In the genomic region with DNA sequence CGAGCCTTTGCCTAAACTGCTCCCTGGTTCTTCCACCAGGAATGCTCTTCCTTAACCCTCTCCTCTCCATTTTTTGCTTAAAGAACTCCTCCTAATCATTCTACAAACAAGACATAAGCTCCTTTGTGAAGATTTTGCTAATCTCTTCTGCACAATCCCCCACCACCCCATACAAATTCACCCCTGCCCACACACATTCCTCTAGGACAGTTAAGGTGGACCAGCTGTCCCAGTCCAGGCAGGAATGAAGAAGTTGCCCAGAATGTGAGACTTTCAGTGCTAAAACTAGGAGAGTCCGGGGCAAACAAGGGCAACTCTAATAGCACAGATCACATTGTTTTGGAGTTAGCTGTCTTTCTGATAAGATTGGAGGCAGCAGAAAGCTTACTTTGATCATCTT, we compare ENCODE assay signal across 27 cellular contexts. TPM values are rescaled to one million over a fixed set of nuclear protein-coding genes. Genes with fewer than 3 reads are reported as not detected.
A peak's percentile ranks its signal among the peaks of the same experiment; 100 is the strongest.
DNase-seq lines count a peak whose midpoint lies in the region; ATAC-seq, FAIRE-seq and TF ChIP-seq lines count a peak whose summit lies in the region.
"Had no signal": no experiment of that assay in that cellular context is flagged by ENCODE, and none has a peak within 500 bp of the region (broad histone marks: within the 10 kb centered on the region; RNA-seq: fewer than 3 reads in every experiment).

No MANE protein-coding gene starts in this region.

- peak overlapping the region; percentile 22 for H3K4me3 Mint-ChIP-seq in nephron progenitor cell
- H3K4me3 Mint-ChIP-seq: CD4-positive, alpha-beta memory T cell; GM23338 had no signal

- H3K79me2 ChIP-seq in H1 (ENCODE audit: control insufficient read depth in 1 of 2, insufficient read depth in 2 of 2, low read length in 2 of 2), result no peaks in the 10 kb centered on the region

- no peaks in the 10 kb centered on the region for H4K20me1 ChIP-seq in H1 (replicated peaks in 1 of 2; ENCODE audit: control insufficient read depth in 1 of 2, insufficient read depth in 2 of 2, low read length in 2 of 2)
- H4K20me1 ChIP-seq: BLaER1 treated with 17β-estradiol and CSF1 and Interleukin-3, amounts not matched to agents 10 nM and 100 nM had no signal

- TF ChIP-seq POLR2A in H1 (IDR thresholded peaks at IDR 0.05; ENCODE audit: control extremely low read depth in 1 of 2, low read depth in 2 of 2, low read length in 2 of 2), result no peak

- no peaks in the 10 kb centered on the region for H3K9me3 ChIP-seq in H1 (ENCODE audit: insufficient read depth in 2 of 2, low read depth in 1 of 2, low read length in 1 of 2)
- H3K9me3 ChIP-seq: A549; BLaER1 treated with 17β-estradiol and CSF1 and Interleukin-3, amounts not matched to agents 10 nM and 100 nM; SJSA1 had no signal

- H3K9ac ChIP-seq in H1 (replicated peaks in 1 of 4; ENCODE audit: extremely low read depth in 1 of 4, low read depth in 3 of 4, low read length in 3 of 4), result no peak overlapping the region
- H3K9ac ChIP-seq: BLaER1 treated with 17β-estradiol and CSF1 and Interleukin-3, amounts not matched to agents 10 nM and 100 nM had no signal

- POLR2A ChIA-PET in H1 (lab: Charles Lee; ENCODE audit: partially characterized antibody), result interaction anchor here (0.9 to 1.4 kb wide), 2 partner anchors 9 to 18 kb away, joined by 3 to 5 read pairs; no protein-coding TSS in a partner anchor

- H2AK5ac ChIP-seq in H1 (ENCODE audit: low read depth, low read length), result no peak overlapping the region

- H3K4me3 ChIP-seq in H1 (ENCODE audit: extremely low read depth in 1 of 4, insufficient read depth in 2 of 4, low read depth in 3 of 4, low read length in 4 of 4), result no peak overlapping the region
- H3K4me3 ChIP-seq: A549; BLaER1 treated with 17β-estradiol and CSF1 and Interleukin-3, amounts not matched to agents 10 nM and 100 nM; GM23338; K562; PC-9; SJSA1 had no signal

- H2BK20ac ChIP-seq in H1 (ENCODE audit: low read length), result no peak overlapping the region

- H3K23ac ChIP-seq in H1 (ENCODE audit: insufficient read length), result no peak overlapping the region

- no peak overlapping the region for H3K27ac Mint-ChIP-seq in nephron progenitor cell
- H3K27ac Mint-ChIP-seq: CD4-positive, alpha-beta memory T cell; GM23338 had no signal

- H2BK12ac ChIP-seq in H1 (ENCODE audit: low read depth, low read length), result no peak overlapping the region

- ATAC-seq in GM21825 (IDR thresholded peaks at IDR 0.05; ENCODE audit: unreplicated experiment), result no peak
- ATAC-seq: A549, GM23338, K562, Right ventricle myocardium inferior had no signal

- no peaks in the 10 kb centered on the region; the same call in 1 of the 2 replicates for H3K23me2 ChIP-seq in H1 (ENCODE audit: low read depth, low read length)

- TF ChIP-seq CTCF in H1 (IDR thresholded peaks at IDR 0.05; ENCODE audit: control extremely low read depth in 1 of 3, insufficient read depth in 1 of 3, low read depth in 1 of 3, low read length in 3 of 3), result no peak
- no peak for TF ChIP-seq CTCF in nephron progenitor cell (IDR thresholded peaks at IDR 0.05)

- peak overlapping the region; percentile 15 for H2BK120ac ChIP-seq in H1 (replicated peaks; ENCODE audit: low read depth, low read length)

- no peak for TF ChIP-seq EP300 in H1 (IDR thresholded peaks at IDR 0.05; ENCODE audit: borderline replicate concordance in 1 of 2, low read depth in 2 of 2, low read length in 2 of 2)

- H3K79me1 ChIP-seq in H1 (ENCODE audit: low read depth, low read length), result no peaks in the 10 kb centered on the region

- peak; percentile 90 for DNase-seq in NCI-H82 (lab: John Stamatoyannopoulos, UW)
- no peak for DNase-seq in H1 (ENCODE audit: low read depth in 1 of 2, low spot score in 2 of 2)
- DNase-seq in nephron progenitor cell, result no peak
- no peak for DNase-seq in activated T-cell treated with anti-CD3 and anti-CD28 coated beads for 4 hours
- no peak for DNase-seq in GM19239 (ENCODE audit: insufficient read length, low spot score)
- DNase-seq in anterior cingulate cortex (lab: John Stamatoyannopoulos, UW), result no peak
- DNase-seq: AML-193; CD4-positive, alpha-beta memory T cell; DMS153; DND-41; HCEC 1CT; Kasumi-1; NCI-H1092 treated with DMSO at 0.1 percent for 48 hours; NCI-H1436; NCI-H187; NCI-H524 treated with DMSO at 0.1 percent for 48 hours; NCI-H774; PC-9 had no signal

- H3K27me3 ChIP-seq in H1 (replicated peaks in 1 of 4; ENCODE audit: control insufficient read depth in 3 of 4, extremely low read depth in 1 of 4, insufficient read depth in 3 of 4, low read length in 3 of 4), result peaks cover 0 to 5% (median 1%) of the 10 kb centered on the region in 4 experiments; a peak in 3 of 7 replicates
- H3K27me3 ChIP-seq: BLaER1 treated with 17β-estradiol and CSF1 and Interleukin-3, amounts not matched to agents 10 nM and 100 nM had no signal

- H4K91ac ChIP-seq in H1 (replicated peaks; ENCODE audit: insufficient read length, low read length), result no peak overlapping the region

- no peak overlapping the region for H2AFZ ChIP-seq in H1 (ENCODE audit: low read length)
- H2AFZ ChIP-seq: GM23338, PC-9 had no signal

- no peaks in the 10 kb centered on the region for H3K9me3 Mint-ChIP-seq in nephron progenitor cell
- H3K9me3 Mint-ChIP-seq: GM23338 had no signal

- no peak overlapping the region for H4K5ac ChIP-seq in H1 (ENCODE audit: insufficient read length, low read depth, low read length)

- no peak overlapping the region for H3K56ac ChIP-seq in H1 (replicated peaks; ENCODE audit: insufficient read length, low read depth, low read length)

- FAIRE-seq in H1 (lab: Jason Lieb, UNC) (no peak), GM19239 (lab: Jason Lieb, UNC) (no peak)
- FAIRE-seq: GM12892, HTR-8/SVneo, K562 had no signal

- H3K36me3 ChIP-seq in H1 (ENCODE audit: control insufficient read depth in 2 of 4, insufficient read depth in 4 of 4, low read length in 3 of 4), result no peaks in the 10 kb centered on the region
- H3K36me3 ChIP-seq: BLaER1 treated with 17β-estradiol and CSF1 and Interleukin-3, amounts not matched to agents 10 nM and 100 nM; SJSA1 had no signal

- TF ChIP-seq RAD21 in H1 (IDR thresholded peaks at IDR 0.05 in 1 of 2, conservative IDR thresholded peaks at IDR 0.05 in 1 of 2; ENCODE audit: low read depth in 2 of 2, low read length in 2 of 2), result no peak

- WGBS in H1 (ENCODE audit: extremely low coverage in 1 of 2, insufficient coverage in 1 of 2, insufficient read length in 1 of 2, insufficient replicate concordance in 2 of 2, low coverage in 1 of 2, low lambda C conversion rate in 2 of 2, missing lambda C conversion rate in 1 of 2), 2 experiments, result 80 to 100% methylated on average over 1 to 2 of the region's 2 CpGs

- no peak overlapping the region for H3K14ac ChIP-seq in H1 (ENCODE audit: insufficient read length)

- H4K8ac ChIP-seq in H1 (ENCODE audit: extremely low read depth, insufficient read depth, low read length), result no peak overlapping the region

- no peak overlapping the region for H3K18ac ChIP-seq in H1 (ENCODE audit: extremely low read depth, low read length)

- no peak overlapping the region for H3K4ac ChIP-seq in H1 (replicated peaks; ENCODE audit: insufficient read length, low read depth, low read length)

- H2BK15ac ChIP-seq in H1 (ENCODE audit: low read length), result no peak overlapping the region

- H3K4me1 ChIP-seq in H1 (replicated peaks in 1 of 4; ENCODE audit: control insufficient read depth in 3 of 4, insufficient read depth in 4 of 4, low read length in 3 of 4), result peaks cover 6 to 12% (median 8%) of the 10 kb centered on the region in 4 experiments
- H3K4me1 ChIP-seq: SJSA1 had no signal

- no peak overlapping the region for H2BK5ac ChIP-seq in H1 (ENCODE audit: low read depth, low read length)

- H3K4me2 ChIP-seq in H1 (ENCODE audit: insufficient read depth in 1 of 2, low read depth in 2 of 2, low read length in 2 of 2), result no peak overlapping the region
- H3K4me2 ChIP-seq: A549; BLaER1 treated with 17β-estradiol and CSF1 and Interleukin-3, amounts not matched to agents 10 nM and 100 nM; GM23338; PC-9 had no signal

- no peak overlapping the region for H3K27ac ChIP-seq in H1 (ENCODE audit: low read depth, low read length)
- H3K27ac ChIP-seq: A549; BLaER1 treated with 17β-estradiol and CSF1 and Interleukin-3, amounts not matched to agents 10 nM and 100 nM; PC-9; SJSA1 had no signal

- peaks cover 90% of the 10 kb centered on the region for H3K4me1 Mint-ChIP-seq in nephron progenitor cell
- H3K4me1 Mint-ChIP-seq: CD4-positive, alpha-beta memory T cell had no signal

- CTCF ChIA-PET in H1 (lab: Charles Lee; ENCODE audit: partially characterized antibody), result interaction anchor here (0.8 to 2.5 kb wide), 6 partner anchors 13 to 148 kb away, joined by 3 to 9 read pairs (median 4); partner anchors contain the start of gene FAM174B

- no peaks in the 10 kb centered on the region for H3K27me3 Mint-ChIP-seq in nephron progenitor cell (ENCODE audit: low read depth, poor library complexity)

- H3K36me3 Mint-ChIP-seq in nephron progenitor cell (ENCODE audit: low read depth), result no peaks in the 10 kb centered on the region
- H3K36me3 Mint-ChIP-seq: CD4-positive, alpha-beta memory T cell had no signal

TF ChIP-seq in H1, 55 proteins besides CTCF, POLR2A, EP300 and RAD21 (continues in another document):
- TF ChIP-seq TAF7 (optimal IDR thresholded peaks at IDR 0.05; ENCODE audit: borderline replicate concordance, low read depth, low read length) (no peak), CREB1 (IDR thresholded peaks at IDR 0.05) (no peak), JUN (IDR thresholded peaks at IDR 0.05; ENCODE audit: low read depth, low read length) (no peak), JUND (IDR thresholded peaks at IDR 0.05; ENCODE audit: low read length) (no peak), MAFK (IDR thresholded peaks at IDR 0.05; ENCODE audit: low read depth, low read length) (no peak), ZNF274 (IDR thresholded peaks at IDR 0.05; ENCODE audit: borderline replicate concordance, extremely low read depth, low read length) (no peak), SAP30 (IDR thresholded peaks at IDR 0.05; ENCODE audit: insufficient read depth, insufficient replicate concordance, low read length) (no peak), EZH2 (IDR thresholded peaks at IDR 0.05; ENCODE audit: low read depth, low read length, severe bottlenecking) (no peak), TCF12 (IDR thresholded peaks at IDR 0.05; ENCODE audit: low read depth, low read length) (no peak), TBP (IDR thresholded peaks at IDR 0.05; ENCODE audit: low read depth, low read length) (no peak), SP2 (IDR thresholded peaks at IDR 0.05; ENCODE audit: low read length) (no peak), CHD2 (IDR thresholded peaks at IDR 0.05; ENCODE audit: low read length) (no peak), NRF1 (IDR thresholded peaks at IDR 0.05; ENCODE audit: low read depth, low read length) (no peak)

RNA-seq across cellular contexts. Expression of gene FAM174B, which starts 13.9 kb away (rescaled TPM):
- 35.2 and 35.3 TPM in 2 replicates for total RNA-seq in H1 (2021; fragmentation: NEBNext Ultra II Directional; extraction: Animal tissue kit (Norgen Biotek cat#: 25700))
- polyA plus RNA-seq in H1 (2011; rRNA removed), result 9.3 and 10.1 TPM in 2 replicates
- polyA plus RNA-seq in H1 (2011; cell fraction: cytosol; rRNA removed), result 9.7 TPM
- polyA plus RNA-seq in H1 (2011; cell fraction: nucleus; rRNA removed), result 13.4 TPM
- polyA plus RNA-seq in H1 (2012, experiment 1 of 2), result 21.5 to 31.3 TPM (median 28.3 TPM) in 4 replicates
- 15.9 TPM for polyA plus RNA-seq in H1 (2012, experiment 2 of 2)
- 20.3 TPM for polyA plus RNA-seq in H1 (2013, experiment 1 of 2)
- 27.1 TPM for polyA plus RNA-seq in H1 (2013, experiment 2 of 2)
- polyA minus RNA-seq in H1 (2011; rRNA and poly(A)+ RNA removed), result 24.5 and 32.5 TPM in 2 replicates
- 16.4 TPM for polyA minus RNA-seq in H1 (2011; cell fraction: cytosol; rRNA and poly(A)+ RNA removed)
- 13.8 TPM for polyA minus RNA-seq in H1 (2011; cell fraction: nucleus; rRNA and poly(A)+ RNA removed)
